ENCODE assay signal across 8 cellular contexts in genomic region chr6:37705239-37706051, GRCh38. TPM values are rescaled to one million over a fixed set of nuclear protein-coding genes. Genes with fewer than 3 reads are reported as not detected.
DNase-seq lines count a peak whose midpoint lies in the region; ATAC-seq lines count a peak whose summit lies in the region.

No MANE protein-coding gene starts in this region.

- H3K4me1 ChIP-seq in esophagus (ENCODE audit: control insufficient read depth in 2 of 2, insufficient read depth in 2 of 2, low read length in 1 of 2) (no peaks in the 10 kb centered on the region), mucosa of stomach (ENCODE audit: control insufficient read depth, insufficient read depth, low read length) (peaks cover 7% of the 10 kb centered on the region)

- H3K4me3 ChIP-seq in esophagus (ENCODE audit: low read depth in 1 of 2, low read length in 2 of 2) (peak overlapping the region; percentile 26 to 39), mucosa of stomach (ENCODE audit: low read length) (no peak overlapping the region)

- H3K36me3 ChIP-seq in esophagus (ENCODE audit: control insufficient read depth in 2 of 2, insufficient read depth in 2 of 2, low read length in 1 of 2) = no peaks in the 10 kb centered on the region
- no peaks in the 10 kb centered on the region for H3K36me3 ChIP-seq in mucosa of stomach (ENCODE audit: control insufficient read depth, insufficient read depth, low read length)

- 5 to 9% methylated on average over 45 of the region's 45 CpGs for WGBS in esophagus, 2 donors

- DNase-seq in CD1c-positive myeloid dendritic cell (ENCODE audit: extremely low spot score) (peak; percentile 63), NCI-H510A (lab: John Stamatoyannopoulos, UW) (peak; percentile 73), activated T-cell treated with anti-CD3 and anti-CD28 coated beads for 4 hours (peak; percentile 70), NCI-H1105 (lab: John Stamatoyannopoulos, UW) (no peak)
- DNase-seq in stimulated activated CD8-positive, alpha-beta memory T cell treated with anti-CD3 and anti-CD28 coated beads, Interleukin-4, amount 100 ng/mL, for 1 hour (ENCODE audit: low read depth in 2 of 2, low spot score in 1 of 2) = peak; percentile 49 to 53

- ATAC-seq in GM21529 (IDR thresholded peaks at IDR 0.05; ENCODE audit: unreplicated experiment) = peak; percentile 67

- H3K9ac ChIP-seq in mucosa of stomach (ENCODE audit: low read length) = peak overlapping the region; percentile 65

- no peaks in the 10 kb centered on the region for H3K9me3 ChIP-seq in esophagus (ENCODE audit: control insufficient read depth in 2 of 2, insufficient read depth in 1 of 2, low read depth in 1 of 2, low read length in 1 of 2)
- H3K9me3 ChIP-seq in mucosa of stomach (ENCODE audit: control insufficient read depth, low read length) = no peaks in the 10 kb centered on the region

- H3K27ac ChIP-seq in esophagus (ENCODE audit: low read depth in 2 of 2, low read length in 1 of 2) = peak overlapping the region in 1 of 2 donors; percentile 61

- H3K27me3 ChIP-seq in esophagus (ENCODE audit: control insufficient read depth in 1 of 2, insufficient read depth in 2 of 2, low read length in 2 of 2) (no peaks in the 10 kb centered on the region), mucosa of stomach (ENCODE audit: control insufficient read depth, insufficient read depth, low read length) (peaks cover 27% of the 10 kb centered on the region)

RNA-seq across cellular contexts. Expression of gene MDGA1, which starts 7.8 kb away (rescaled TPM):
- 1 to 10 TPM in 1 of 2 donors, under 1 TPM in 1; 0.41 to 1.2 TPM for polyA plus RNA-seq in esophagus
